ENCODE assay signal across 9 cellular contexts in genomic region chr16:27169511-27170071, GRCh38. TPM values are rescaled to one million over a fixed set of nuclear protein-coding genes. Genes with fewer than 3 reads are reported as not detected.
A peak's percentile ranks its signal among the peaks of the same experiment; 100 is the strongest.
DNase-seq lines count a peak whose midpoint lies in the region; ATAC-seq and TF ChIP-seq lines count a peak whose summit lies in the region.
"Had no signal": no experiment of that assay in that cellular context is flagged by ENCODE, and none has a peak within 500 bp of the region (broad histone marks: within the 10 kb centered on the region; RNA-seq: fewer than 3 reads in every experiment).

No MANE protein-coding gene starts in this region.

- H3K9me3 ChIP-seq in DOHH2 (ENCODE audit: control insufficient read depth, insufficient read depth, low read length), result peaks cover 4% of the 10 kb centered on the region; the same call in 1 of the 2 replicates
- peaks cover 4% of the 10 kb centered on the region for H3K9me3 ChIP-seq in mammary epithelial cell (replicated peaks; ENCODE audit: insufficient read depth, low read length)
- H3K9me3 ChIP-seq: thyroid gland had no signal

- 44% methylated on average over 5 of the region's 6 CpGs for WGBS in mammary epithelial cell (ENCODE audit: low coverage, missing lambda C conversion rate)

- H3K27me3 ChIP-seq in DOHH2 (ENCODE audit: control insufficient read depth, low read length) (no peaks in the 10 kb centered on the region), mammary epithelial cell (ENCODE audit: insufficient read depth, low read length) (no peaks in the 10 kb centered on the region)
- H3K27me3 ChIP-seq: thyroid gland had no signal

- no peaks in the 10 kb centered on the region for H3K79me2 ChIP-seq in DOHH2 (ENCODE audit: control insufficient read depth, low read length)
- no peaks in the 10 kb centered on the region for H3K79me2 ChIP-seq in mammary epithelial cell (ENCODE audit: insufficient read depth, low read length)

- no peak overlapping the region for H3K4me3 Mint-ChIP-seq in osteocyte (ENCODE audit: unreplicated experiment)

- no peak overlapping the region for H3K27ac Mint-ChIP-seq in osteocyte (ENCODE audit: unreplicated experiment)

- intact Hi-C loops in mammary epithelial cell (cut with micrococcal nuclease), result no loop called here

- dilution Hi-C loops in mammary epithelial cell (cut with HindIII; ENCODE audit: low sequenced_read_pairs), result no loop called here

- DNase-seq in NCI-H146 (lab: John Stamatoyannopoulos, UW) (peak; percentile 58), mammary epithelial cell (peak; percentile 76), osteocyte (ENCODE audit: extremely low spot score, unreplicated experiment) (no peak), OCI-M2 (lab: John Stamatoyannopoulos, UW; ENCODE audit: unreplicated experiment) (no peak)

- H2AFZ ChIP-seq in mammary epithelial cell (ENCODE audit: low read depth, low read length), result no peak overlapping the region

- peaks cover under 1% of the 10 kb centered on the region for H3K4me1 Mint-ChIP-seq in osteocyte (ENCODE audit: unreplicated experiment)

- no peak overlapping the region for H3K27ac ChIP-seq in DOHH2 (ENCODE audit: low read depth, low read length)
- H3K27ac ChIP-seq in VCaP, result no peak overlapping the region
- no peak overlapping the region for H3K27ac ChIP-seq in mammary epithelial cell (ENCODE audit: insufficient read depth, low read depth, low read length)
- H3K27ac ChIP-seq: thyroid gland had no signal

- CTCF ChIA-PET in mammary epithelial cell (lab: Charles Lee; ENCODE audit: low non-redundant PET), result interaction anchor here (0.6 kb wide), 1 partner anchor 361 kb away, joined by 19 read pairs; no protein-coding TSS in a partner anchor

- H3K4me3 ChIP-seq in DOHH2 (ENCODE audit: low read length) (no peak overlapping the region), mammary epithelial cell (replicated peaks in 1 of 3; ENCODE audit: insufficient read depth in 1 of 3, low read depth in 2 of 3, low read length in 3 of 3) (no peak overlapping the region)
- H3K4me3 ChIP-seq: thyroid gland had no signal

- ATAC-seq in HG03342 (IDR thresholded peaks at IDR 0.05; ENCODE audit: unreplicated experiment), result no peak
- ATAC-seq in GM21447 (IDR thresholded peaks at IDR 0.05; ENCODE audit: unreplicated experiment), result no peak

- no peak overlapping the region for H3K9ac ChIP-seq in mammary epithelial cell (ENCODE audit: insufficient read depth, low read length)

- no peaks in the 10 kb centered on the region for H3K9me2 ChIP-seq in DOHH2 (replicated peaks; ENCODE audit: control insufficient read depth, low read length)

- H3K36me3 Mint-ChIP-seq in osteocyte (ENCODE audit: unreplicated experiment), result no peaks in the 10 kb centered on the region

- H4K20me1 ChIP-seq in DOHH2 (ENCODE audit: control insufficient read depth, insufficient read depth, low read depth, low read length) (no peaks in the 10 kb centered on the region), mammary epithelial cell (ENCODE audit: insufficient read depth, low read length) (no peaks in the 10 kb centered on the region)

- 0 out of 2 replicates have a peak, but pooled peaks cover 2% of the 10 kb centered on the region for H3F3A ChIP-seq in DOHH2 (ENCODE audit: control insufficient read depth, insufficient read depth)

- peaks cover 8% of the 10 kb centered on the region for H3K9me3 Mint-ChIP-seq in osteocyte (ENCODE audit: unreplicated experiment)

- no peak overlapping the region for H3K4me2 ChIP-seq in DOHH2 (ENCODE audit: low read length)
- H3K4me2 ChIP-seq in mammary epithelial cell (ENCODE audit: insufficient read depth, low read depth, low read length), result no peak overlapping the region

- H3K4me1 ChIP-seq in DOHH2 (ENCODE audit: control insufficient read depth, low read length) (peaks cover 29% of the 10 kb centered on the region), mammary epithelial cell (ENCODE audit: insufficient read depth, low read length) (no peaks in the 10 kb centered on the region)
- H3K4me1 ChIP-seq: thyroid gland had no signal

- H3K36me3 ChIP-seq in DOHH2 (ENCODE audit: control insufficient read depth, low read length), result no peaks in the 10 kb centered on the region
- H3K36me3 ChIP-seq in mammary epithelial cell (ENCODE audit: insufficient read depth, low read length), result no peaks in the 10 kb centered on the region
- H3K36me3 ChIP-seq: thyroid gland had no signal

- no peaks in the 10 kb centered on the region for H3K27me3 Mint-ChIP-seq in osteocyte (ENCODE audit: unreplicated experiment)

- in situ Hi-C loops in mammary epithelial cell (cut with MboI; ENCODE audit: low sequenced_read_pairs in 2 of 2), result loop anchor here in 1 of 2 donors (10.0 kb wide), 1 partner anchor 205 kb away; no protein-coding TSS in a partner anchor

- TF ChIP-seq CTCF in DOHH2 (IDR thresholded peaks at IDR 0.05; ENCODE audit: low read depth, low read length, poor library complexity, severe bottlenecking) (peak; percentile 37), VCaP (conservative IDR thresholded peaks at IDR 0.05) (peak; percentile 70), mammary epithelial cell (conservative IDR thresholded peaks at IDR 0.05 in 1 of 2, IDR thresholded peaks at IDR 0.05 in 1 of 2; ENCODE audit: extremely low read depth in 1 of 2, insufficient read depth in 1 of 2, low read depth in 1 of 2, low read length in 2 of 2) (peak; percentile 4 to 27), osteocyte (IDR thresholded peaks at IDR 0.05) (peak; percentile 41)

- no TSS peak for BruUV-seq in mammary epithelial cell (replicated peaks; lab: Mats Ljungman, UMichigan)

RNA-seq across cellular contexts. Expression of gene KDM8, which starts 33.7 kb away (rescaled TPM):
- total RNA-seq in mammary epithelial cell (1 to 10 TPM; 2.8 to 4.0 TPM), osteocyte (8.3 and 10.3 TPM in 2 replicates)
- 2.3 TPM for polyA plus RNA-seq in mammary epithelial cell
- polyA minus RNA-seq in mammary epithelial cell, result 1.6 TPM

Comparison
In these comparisons a context has a peak if more than half of its experiments do, and no peak if none do; other contexts are left out.
1. CTCF ChIP-seq: peak in every context shown above with its lines; median percentile 70 in VCaP; 41 in osteocyte; 37 in DOHH2; 16 in mammary epithelial cell.
2. DNase-seq: peak in NCI-H146 (single experiment) and mammary epithelial cell (single experiment); none in osteocyte (single experiment) and OCI-M2 (single experiment).